Comparison of ENCODE assay signal across 1 cellular context in the genomic region with DNA sequence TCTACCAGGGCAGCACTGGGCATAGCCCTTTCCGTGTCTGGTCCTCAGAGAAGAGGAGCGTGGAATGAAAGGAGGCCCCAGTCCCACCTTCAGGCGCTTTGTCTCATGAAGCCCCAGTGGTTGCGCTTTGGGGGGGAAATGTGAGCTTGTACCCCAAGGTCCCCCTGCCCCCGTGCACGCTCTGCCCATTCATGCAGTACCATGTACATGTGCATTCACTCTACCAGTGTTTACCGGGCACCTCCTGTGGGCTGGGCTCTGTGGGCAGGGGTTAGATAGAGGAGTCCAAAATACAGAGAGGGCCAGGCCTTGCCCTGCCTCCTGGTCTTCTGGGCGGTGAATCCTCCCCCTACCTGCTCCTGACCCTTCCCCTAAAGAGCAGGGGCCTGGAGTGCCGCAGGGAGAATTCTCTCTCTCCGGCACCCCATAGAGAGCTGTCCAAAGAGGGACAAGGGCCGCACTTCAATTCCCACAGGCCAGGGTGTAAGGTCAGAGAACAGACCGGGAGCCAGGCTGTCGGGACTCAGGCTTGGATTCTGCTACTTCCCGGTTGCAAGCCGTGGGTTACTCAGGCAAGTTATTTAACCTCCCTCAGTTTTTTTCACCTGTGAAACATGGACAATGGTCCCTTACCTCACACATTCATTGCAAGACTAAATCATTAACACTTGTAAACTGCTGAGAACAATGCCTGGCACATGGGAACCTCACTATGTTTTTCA.
TF ChIP-seq lines count a peak whose summit lies in the region.

No MANE protein-coding gene starts in this region.

TF ChIP-seq in H1, 55 proteins besides CTCF, POLR2A, EP300 and RAD21:
- TF ChIP-seq EGR1 (IDR thresholded peaks at IDR 0.05; ENCODE audit: borderline replicate concordance, low read depth, low read length), result no peak
- no peak for TF ChIP-seq CHD2 (IDR thresholded peaks at IDR 0.05; ENCODE audit: low read length)
- no peak for TF ChIP-seq TCF12 (IDR thresholded peaks at IDR 0.05; ENCODE audit: low read depth, low read length)
- no peak for TF ChIP-seq ASH2L (IDR thresholded peaks at IDR 0.05; ENCODE audit: low read length)
- no peak for TF ChIP-seq SIRT6 (IDR thresholded peaks at IDR 0.05; ENCODE audit: low read length)
- TF ChIP-seq KDM4A (IDR thresholded peaks at IDR 0.05; ENCODE audit: low read depth, low read length, severe bottlenecking), result no peak
- no peak for TF ChIP-seq ZNF274 (IDR thresholded peaks at IDR 0.05; ENCODE audit: borderline replicate concordance, extremely low read depth, low read length)
- TF ChIP-seq KDM1A (IDR thresholded peaks at IDR 0.05; ENCODE audit: borderline replicate concordance, low read length), result no peak
- TF ChIP-seq NRF1 (IDR thresholded peaks at IDR 0.05; ENCODE audit: low read depth, low read length), result no peak
- TF ChIP-seq SRF (IDR thresholded peaks at IDR 0.05; ENCODE audit: low read depth, low read length), result no peak
